Comparison of ENCODE assay signal across 8 cellular contexts in the genomic region with DNA sequence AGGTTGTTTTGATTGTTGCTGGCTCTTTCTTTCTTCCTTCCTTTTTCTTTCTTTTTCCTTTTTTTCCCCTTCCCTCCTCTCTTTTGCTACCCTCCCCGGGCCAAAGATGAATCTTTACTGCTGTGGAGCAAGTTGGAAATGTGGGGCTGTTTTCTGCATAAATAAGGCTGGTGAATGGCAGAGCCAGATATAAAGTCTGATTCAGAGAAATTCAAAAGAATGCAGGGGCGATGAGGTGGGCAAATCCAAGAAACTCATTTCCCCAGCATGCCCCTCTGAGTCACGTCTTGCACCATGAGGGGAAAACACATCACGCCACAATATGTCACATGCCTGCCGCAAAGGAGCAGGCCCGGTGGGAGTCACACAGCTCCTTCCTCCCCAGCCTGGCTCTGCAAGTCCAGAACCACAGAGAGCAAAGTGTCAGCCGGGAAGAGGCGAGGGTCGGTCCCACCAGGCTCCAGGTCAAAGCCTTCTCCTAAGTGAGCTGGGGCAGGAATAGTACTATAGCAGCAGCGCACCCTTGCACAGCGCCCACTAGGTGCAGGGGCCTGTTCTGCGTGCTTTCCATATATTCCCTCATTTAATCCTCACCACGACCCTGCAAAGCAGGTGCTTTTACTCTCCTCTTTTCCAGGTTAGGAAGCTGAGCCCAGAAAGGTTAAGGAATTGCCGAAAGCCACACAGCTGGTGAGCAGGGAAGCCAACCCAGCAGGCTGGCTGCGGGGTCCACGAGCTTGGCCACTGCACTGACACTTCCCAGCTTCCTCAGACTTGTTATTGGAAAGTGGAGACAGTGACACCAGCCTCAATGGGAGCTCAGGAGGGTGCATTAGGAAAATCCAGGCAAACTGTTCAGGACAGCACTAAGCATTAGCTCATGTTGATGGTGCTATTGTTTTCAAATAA.
DNase-seq lines count a peak whose midpoint lies in the region; ATAC-seq and TF ChIP-seq lines count a peak whose summit lies in the region.

No MANE protein-coding gene starts in this region.

- H3K4me3 ChIP-seq in trophoblast cell (ENCODE audit: low read depth, low read length) (no peak overlapping the region), tibial nerve (peak overlapping the region; percentile 39 to 60 (median 45))

- DNase-seq in G401 (ENCODE audit: low spot score) (peak; percentile 60), SK-N-DZ (ENCODE audit: low spot score) (peak; percentile 86), head of caudate nucleus (peak; percentile 25 to 88 (median 69)), trophoblast cell (peak; percentile 74 to 75), tibial nerve (ENCODE audit: low spot score in 2 of 2) (peak; percentile 43 to 72)

- intact Hi-C loops in head of caudate nucleus (cut with DNase I): loop anchor here (2.0 to 10.0 kb wide), 3 partner anchors 96 to 930 kb away; no protein-coding TSS in a partner anchor

- WGBS in trophoblast cell (ENCODE audit: extremely low coverage, insufficient coverage, insufficient read length): no CpG with 5 or more reads among the region's 16 CpGs
- 22 to 25% methylated on average over 16 of the region's 16 CpGs for WGBS in tibial nerve, 2 donors

- no peaks in the 10 kb centered on the region for H3K27me3 Mint-ChIP-seq in activated naive CD4-positive, alpha-beta T cell treated with anti-CD3 and anti-CD28 coated beads, Interleukin-2, amount 50 U/mL, for 24 hours

- peak in 1 of 2 donors; percentile 21 for TF ChIP-seq POLR2A in tibial nerve (IDR thresholded peaks at IDR 0.05)

- in situ Hi-C loops in G401 (cut with HindIII; ENCODE audit: low sequenced_read_pairs): no loop called here

- TF ChIP-seq EP300 in Ishikawa (IDR thresholded peaks at IDR 0.05; ENCODE audit: borderline replicate concordance): no peak
- peak in 1 of 2 donors; percentile 82 for TF ChIP-seq EP300 in tibial nerve (IDR thresholded peaks at IDR 0.05)

- H3K27ac ChIP-seq in trophoblast cell (ENCODE audit: low read depth, low read length) (peak overlapping the region; percentile 75), tibial nerve (peak overlapping the region; percentile 85 to 97 (median 92))

- H2BK5ac ChIP-seq in trophoblast cell (ENCODE audit: low read depth, low read length, poor library complexity): no peak overlapping the region

- H3K27me3 ChIP-seq in trophoblast cell (ENCODE audit: insufficient read depth, low read length) (no peaks in the 10 kb centered on the region), tibial nerve (no peaks in the 10 kb centered on the region)

- TF ChIP-seq CTCF in tibial nerve (IDR thresholded peaks at IDR 0.05): peak; percentile 34 to 68 (median 61)

- H2AK5ac ChIP-seq in trophoblast cell (ENCODE audit: low read length): no peak overlapping the region

- H3K4me3 Mint-ChIP-seq in activated naive CD4-positive, alpha-beta T cell treated with anti-CD3 and anti-CD28 coated beads, Interleukin-2, amount 50 U/mL, for 24 hours: peak overlapping the region; percentile 96

- H3K4me1 ChIP-seq in trophoblast cell (ENCODE audit: control insufficient read depth in 1 of 2, insufficient read depth in 2 of 2, low read length in 2 of 2): peaks cover 26 to 33% of the 10 kb centered on the region in 2 experiments
- H3K4me1 ChIP-seq in tibial nerve: peaks cover 0 to 54% (median 28%) of the 10 kb centered on the region in 4 donors

- ATAC-seq in HG03025 (IDR thresholded peaks at IDR 0.05; ENCODE audit: low FRiP score, unreplicated experiment): no peak

- no peak overlapping the region for H4K91ac ChIP-seq in trophoblast cell (ENCODE audit: low read depth, low read length)

- H4K12ac ChIP-seq in trophoblast cell (ENCODE audit: low read depth, low read length): no peak overlapping the region

- TF ChIP-seq RAD21 in Ishikawa (IDR thresholded peaks at IDR 0.05; ENCODE audit: low read depth): peak; percentile 64

- peak overlapping the region; percentile 41 for H3K18ac ChIP-seq in trophoblast cell (ENCODE audit: low read length)

- peak overlapping the region; percentile 23 for H2AFZ ChIP-seq in trophoblast cell (ENCODE audit: insufficient read depth, low read length, poor library complexity)

- peaks cover 32% of the 10 kb centered on the region for H3K4me1 Mint-ChIP-seq in activated naive CD4-positive, alpha-beta T cell treated with anti-CD3 and anti-CD28 coated beads, Interleukin-2, amount 50 U/mL, for 24 hours

- H4K8ac ChIP-seq in trophoblast cell (ENCODE audit: low read depth, low read length): peak overlapping the region; percentile 38

- no peaks in the 10 kb centered on the region for H3K36me3 ChIP-seq in trophoblast cell (ENCODE audit: control insufficient read depth in 1 of 2, insufficient read depth in 2 of 2, low read length in 2 of 2)
- H3K36me3 ChIP-seq in tibial nerve: no peaks in the 10 kb centered on the region

- H3K79me2 ChIP-seq in trophoblast cell (ENCODE audit: control insufficient read depth, insufficient read depth, low read length, poor library complexity): peaks cover 6% of the 10 kb centered on the region

- no peaks in the 10 kb centered on the region for H3K9me3 ChIP-seq in trophoblast cell (ENCODE audit: insufficient read depth, low read depth, low read length)
- no peaks in the 10 kb centered on the region for H3K9me3 ChIP-seq in tibial nerve

- peaks cover 16% of the 10 kb centered on the region for H3K79me1 ChIP-seq in trophoblast cell (ENCODE audit: low read length)

- no peak overlapping the region for H3K9ac ChIP-seq in trophoblast cell (ENCODE audit: low read length)

- H3K36me3 Mint-ChIP-seq in activated naive CD4-positive, alpha-beta T cell treated with anti-CD3 and anti-CD28 coated beads, Interleukin-2, amount 50 U/mL, for 24 hours: no peaks in the 10 kb centered on the region

- peak overlapping the region; percentile 31 for H2BK12ac ChIP-seq in trophoblast cell (ENCODE audit: low read length)

- no peaks in the 10 kb centered on the region for H3K9me3 Mint-ChIP-seq in activated naive CD4-positive, alpha-beta T cell treated with anti-CD3 and anti-CD28 coated beads, Interleukin-2, amount 50 U/mL, for 24 hours

- H3K23ac ChIP-seq in trophoblast cell (ENCODE audit: low read length): no peak overlapping the region

- H3K4ac ChIP-seq in trophoblast cell (ENCODE audit: low read depth, low read length): no peak overlapping the region

- H3K14ac ChIP-seq in trophoblast cell (ENCODE audit: low read length): peak overlapping the region; percentile 35

- H2BK120ac ChIP-seq in trophoblast cell (ENCODE audit: insufficient read depth, low read length, poor library complexity): peak overlapping the region; percentile 28

- H3K4me2 ChIP-seq in trophoblast cell (ENCODE audit: low read length): peak overlapping the region; percentile 63

- peak overlapping the region; percentile 100 for H3K27ac Mint-ChIP-seq in activated naive CD4-positive, alpha-beta T cell treated with anti-CD3 and anti-CD28 coated beads, Interleukin-2, amount 50 U/mL, for 24 hours

TF ChIP-seq in Ishikawa, 13 proteins besides CTCF, POLR2A, EP300 and RAD21:
- TF ChIP-seq TEAD4 (IDR thresholded peaks at IDR 0.05) (peak; percentile 3; the same call in 1 of the 2 replicates), NFIC (IDR thresholded peaks at IDR 0.05) (no peak), CREB1 (IDR thresholded peaks at IDR 0.05; ENCODE audit: low read depth) (no peak), EGR1 (IDR thresholded peaks at IDR 0.05) (no peak), CEBPB (IDR thresholded peaks at IDR 0.05) (no peak), ZBTB7A (IDR thresholded peaks at IDR 0.05; ENCODE audit: low read depth) (peak; percentile 54; the same call in 1 of the 2 replicates), TAF1 (IDR thresholded peaks at IDR 0.05; ENCODE audit: low read depth) (0 out of 2 replicates have a peak, but pooled peaks have one; percentile 25), FOXM1 (IDR thresholded peaks at IDR 0.05; ENCODE audit: borderline replicate concordance, low read depth) (no peak), YY1 (IDR thresholded peaks at IDR 0.05; ENCODE audit: low read depth) (no peak; the same call in 1 of the 2 replicates), TCF12 (IDR thresholded peaks at IDR 0.05; ENCODE audit: low read depth) (no peak)
- TF ChIP-seq, protein P1, sequence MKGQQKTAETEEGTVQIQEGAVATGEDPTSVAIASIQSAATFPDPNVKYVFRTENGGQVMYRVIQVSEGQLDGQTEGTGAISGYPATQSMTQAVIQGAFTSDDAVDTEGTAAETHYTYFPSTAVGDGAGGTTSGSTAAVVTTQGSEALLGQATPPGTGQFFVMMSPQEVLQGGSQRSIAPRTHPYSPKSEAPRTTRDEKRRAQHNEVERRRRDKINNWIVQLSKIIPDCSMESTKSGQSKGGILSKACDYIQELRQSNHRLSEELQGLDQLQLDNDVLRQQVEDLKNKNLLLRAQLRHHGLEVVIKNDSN (IDR thresholded peaks at IDR 0.05): peak; percentile 35; the same call in 1 of the 2 replicates
- TF ChIP-seq, protein P2, sequence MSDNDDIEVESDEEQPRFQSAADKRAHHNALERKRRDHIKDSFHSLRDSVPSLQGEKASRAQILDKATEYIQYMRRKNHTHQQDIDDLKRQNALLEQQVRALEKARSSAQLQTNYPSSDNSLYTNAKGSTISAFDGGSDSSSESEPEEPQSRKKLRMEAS (IDR thresholded peaks at IDR 0.05): 0 out of 2 replicates have a peak, but pooled peaks have one; percentile 17
- TF ChIP-seq, protein P3, sequence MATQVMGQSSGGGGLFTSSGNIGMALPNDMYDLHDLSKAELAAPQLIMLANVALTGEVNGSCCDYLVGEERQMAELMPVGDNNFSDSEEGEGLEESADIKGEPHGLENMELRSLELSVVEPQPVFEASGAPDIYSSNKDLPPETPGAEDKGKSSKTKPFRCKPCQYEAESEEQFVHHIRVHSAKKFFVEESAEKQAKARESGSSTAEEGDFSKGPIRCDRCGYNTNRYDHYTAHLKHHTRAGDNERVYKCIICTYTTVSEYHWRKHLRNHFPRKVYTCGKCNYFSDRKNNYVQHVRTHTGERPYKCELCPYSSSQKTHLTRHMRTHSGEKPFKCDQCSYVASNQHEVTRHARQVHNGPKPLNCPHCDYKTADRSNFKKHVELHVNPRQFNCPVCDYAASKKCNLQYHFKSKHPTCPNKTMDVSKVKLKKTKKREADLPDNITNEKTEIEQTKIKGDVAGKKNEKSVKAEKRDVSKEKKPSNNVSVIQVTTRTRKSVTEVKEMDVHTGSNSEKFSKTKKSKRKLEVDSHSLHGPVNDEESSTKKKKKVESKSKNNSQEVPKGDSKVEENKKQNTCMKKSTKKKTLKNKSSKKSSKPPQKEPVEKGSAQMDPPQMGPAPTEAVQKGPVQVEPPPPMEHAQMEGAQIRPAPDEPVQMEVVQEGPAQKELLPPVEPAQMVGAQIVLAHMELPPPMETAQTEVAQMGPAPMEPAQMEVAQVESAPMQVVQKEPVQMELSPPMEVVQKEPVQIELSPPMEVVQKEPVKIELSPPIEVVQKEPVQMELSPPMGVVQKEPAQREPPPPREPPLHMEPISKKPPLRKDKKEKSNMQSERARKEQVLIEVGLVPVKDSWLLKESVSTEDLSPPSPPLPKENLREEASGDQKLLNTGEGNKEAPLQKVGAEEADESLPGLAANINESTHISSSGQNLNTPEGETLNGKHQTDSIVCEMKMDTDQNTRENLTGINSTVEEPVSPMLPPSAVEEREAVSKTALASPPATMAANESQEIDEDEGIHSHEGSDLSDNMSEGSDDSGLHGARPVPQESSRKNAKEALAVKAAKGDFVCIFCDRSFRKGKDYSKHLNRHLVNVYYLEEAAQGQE (IDR thresholded peaks at IDR 0.05; ENCODE audit: low read depth): no peak
